In the genomic region with DNA sequence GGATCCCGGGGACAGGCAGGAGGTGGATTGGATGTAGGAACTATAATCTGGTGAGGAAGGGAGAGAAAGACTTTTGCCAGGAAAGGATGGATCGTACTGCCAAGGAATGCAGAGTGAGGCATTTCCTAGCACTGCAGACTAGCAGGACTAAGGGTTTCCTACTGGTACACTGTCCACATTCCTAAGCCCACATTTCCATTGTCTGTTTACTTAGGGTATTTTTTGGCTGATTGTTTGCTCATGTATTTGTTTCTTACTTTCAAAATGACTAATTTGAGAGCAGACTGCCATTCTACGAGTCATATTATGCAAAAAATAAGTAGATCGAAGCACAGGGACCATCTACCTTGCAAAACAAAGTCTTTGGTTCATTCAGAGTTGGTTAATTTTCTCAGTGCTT, we compare ENCODE assay signal across 1 cellular context.
TF ChIP-seq lines count a peak whose summit lies in the region.

No MANE protein-coding gene starts in this region.

TF ChIP-seq in HepG2, 621 proteins besides CTCF, POLR2A, EP300 and RAD21 (continued from another document):
- TF ChIP-seq HMGXB3 (CRISPR knock-in tag; IDR thresholded peaks at IDR 0.05; ENCODE audit: borderline replicate concordance) (no peak), HNF4A (CRISPR knock-in tag; IDR thresholded peaks at IDR 0.05) (no peak), ZNF550 (CRISPR knock-in tag; IDR thresholded peaks at IDR 0.05; ENCODE audit: borderline replicate concordance) (no peak), ARID2 (CRISPR knock-in tag; IDR thresholded peaks at IDR 0.05; ENCODE audit: borderline replicate concordance) (no peak)
